Comparison of ENCODE assay signal across 2 cellular contexts in genomic region chr2:241063093-241063551, GRCh38.
TF ChIP-seq lines count a peak whose summit lies in the region.

No MANE protein-coding gene starts in this region.

TF ChIP-seq in SK-N-SH, 30 proteins besides CTCF, POLR2A, EP300 and RAD21 (continued from another document):
- no peak for TF ChIP-seq ELF1 (IDR thresholded peaks at IDR 0.05)
- no peak for TF ChIP-seq TEAD4 (IDR thresholded peaks at IDR 0.05; ENCODE audit: borderline replicate concordance, insufficient read depth)
- TF ChIP-seq GATA2 (CRISPR knock-in tag; IDR thresholded peaks at IDR 0.05) = no peak
- no peak for TF ChIP-seq RCOR1 (IDR thresholded peaks at IDR 0.05; ENCODE audit: low read length)
TF ChIP-seq in SK-N-SH: peak in this region for 0.

TF ChIP-seq in SK-N-SH treated with all-trans-retinoic acid at 6 μM for 48 hours, 23 proteins besides CTCF, POLR2A, EP300 and RAD21 (continued from another document):
- TF ChIP-seq PATZ1 (CRISPR knock-in tag; IDR thresholded peaks at IDR 0.05; ENCODE audit: borderline replicate concordance) (no peak), POU6F1 (CRISPR knock-in tag; IDR thresholded peaks at IDR 0.05; ENCODE audit: borderline replicate concordance, low read depth) (no peak), SNAI2 (CRISPR knock-in tag; IDR thresholded peaks at IDR 0.05) (no peak)
- TF ChIP-seq, protein P1, sequence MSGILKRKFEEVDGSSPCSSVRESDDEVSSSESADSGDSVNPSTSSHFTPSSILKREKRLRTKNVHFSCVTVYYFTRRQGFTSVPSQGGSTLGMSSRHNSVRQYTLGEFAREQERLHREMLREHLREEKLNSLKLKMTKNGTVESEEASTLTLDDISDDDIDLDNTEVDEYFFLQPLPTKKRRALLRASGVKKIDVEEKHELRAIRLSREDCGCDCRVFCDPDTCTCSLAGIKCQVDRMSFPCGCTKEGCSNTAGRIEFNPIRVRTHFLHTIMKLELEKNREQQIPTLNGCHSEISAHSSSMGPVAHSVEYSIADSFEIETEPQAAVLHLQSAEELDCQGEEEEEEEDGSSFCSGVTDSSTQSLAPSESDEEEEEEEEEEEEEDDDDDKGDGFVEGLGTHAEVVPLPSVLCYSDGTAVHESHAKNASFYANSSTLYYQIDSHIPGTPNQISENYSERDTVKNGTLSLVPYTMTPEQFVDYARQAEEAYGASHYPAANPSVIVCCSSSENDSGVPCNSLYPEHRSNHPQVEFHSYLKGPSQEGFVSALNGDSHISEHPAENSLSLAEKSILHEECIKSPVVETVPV (CRISPR knock-in tag; IDR thresholded peaks at IDR 0.05) = no peak
